21 cellular contexts compared by ENCODE assay signal in the genomic region with DNA sequence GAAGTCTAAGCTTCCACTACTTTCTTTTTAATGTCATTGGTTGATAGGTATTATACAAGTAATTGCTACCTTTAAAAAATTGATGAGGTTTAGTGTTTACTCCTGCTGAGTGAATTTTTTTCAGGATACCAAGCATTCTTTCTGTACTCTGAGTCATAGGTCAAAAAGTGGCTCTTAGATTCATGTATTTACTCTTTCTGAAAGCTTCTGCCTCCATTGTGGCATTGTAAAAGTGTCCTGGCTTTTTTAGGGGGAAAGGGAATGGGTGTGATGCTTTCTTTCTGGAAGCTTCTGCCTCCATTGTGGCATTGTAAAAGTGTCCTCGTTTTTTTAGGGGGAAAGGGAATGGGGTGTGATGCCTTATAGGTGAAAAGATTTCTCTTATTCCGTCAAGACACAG.
A peak's percentile ranks its signal among the peaks of the same experiment; 100 is the strongest.
DNase-seq lines count a peak whose midpoint lies in the region; ATAC-seq, FAIRE-seq and TF ChIP-seq lines count a peak whose summit lies in the region.
"Had no signal": no experiment of that assay in that cellular context is flagged by ENCODE, and none has a peak within 500 bp of the region (broad histone marks: within the 10 kb centered on the region; RNA-seq: fewer than 3 reads in every experiment).

No MANE protein-coding gene starts in this region.

- H3K36me3 Mint-ChIP-seq in astrocyte (ENCODE audit: low read depth, unreplicated experiment) (peaks cover 5% of the 10 kb centered on the region), naive B cell (no peaks in the 10 kb centered on the region)

- no peaks in the 10 kb centered on the region for H4K20me1 ChIP-seq in astrocyte (ENCODE audit: insufficient read depth, low read length)

- intact Hi-C loops in aorta (cut with DNase I) = no loop called here

- ATAC-seq in naive B cell (ENCODE audit: low read depth in 2 of 2) (no peak), GM18505 (IDR thresholded peaks at IDR 0.05; ENCODE audit: unreplicated experiment) (no peak), aorta (ENCODE audit: low FRiP score) (no peak)
- ATAC-seq: body of pancreas, gastroesophageal sphincter, left lobe of liver had no signal

- no peaks in the 10 kb centered on the region for H3K27me3 ChIP-seq in astrocyte (ENCODE audit: insufficient read depth, low read length)
- H3K27me3 ChIP-seq in aorta (ENCODE audit: control insufficient read depth in 1 of 2, insufficient read depth in 2 of 2, low read length in 1 of 2) = no peaks in the 10 kb centered on the region
- H3K27me3 ChIP-seq: body of pancreas, gastroesophageal sphincter had no signal

- no peaks in the 10 kb centered on the region for H3K9me3 ChIP-seq in astrocyte (ENCODE audit: insufficient read depth, low read depth, low read length)
- no peaks in the 10 kb centered on the region for H3K9me3 ChIP-seq in aorta (ENCODE audit: control insufficient read depth, low read length)
- H3K9me3 ChIP-seq: body of pancreas, gastroesophageal sphincter had no signal

- peaks cover 2% of the 10 kb centered on the region for H3K27me3 Mint-ChIP-seq in astrocyte (ENCODE audit: low read depth, unreplicated experiment)
- H3K27me3 Mint-ChIP-seq in naive B cell = no peaks in the 10 kb centered on the region

- H3K27ac ChIP-seq in astrocyte (ENCODE audit: low read depth, low read length) (no peak overlapping the region), aorta (ENCODE audit: low read depth in 1 of 2, low read length in 2 of 2) (no peak overlapping the region)
- H3K27ac ChIP-seq: body of pancreas, gastroesophageal sphincter, SK-N-MC had no signal

- H3K4me1 Mint-ChIP-seq in astrocyte (ENCODE audit: low read depth, unreplicated experiment) (peaks cover 12% of the 10 kb centered on the region), naive B cell (peaks cover 64 to 69% (median 66%) of the 10 kb centered on the region in 3 donors)
- H3K4me1 Mint-ChIP-seq: activated CD4-positive, alpha-beta T cell treated with anti-CD3 and anti-CD28 coated beads, Interleukin-2, amount 10 ng/mL, durations not matched to agents 24 days and 14 days had no signal

- H3K9me3 Mint-ChIP-seq in astrocyte (ENCODE audit: unreplicated experiment) (peaks cover 11% of the 10 kb centered on the region), naive B cell (peaks cover 0 to 11% (median 0%) of the 10 kb centered on the region in 7 donors)
- H3K9me3 Mint-ChIP-seq: activated naive CD4-positive, alpha-beta T cell treated with anti-CD3 and anti-CD28 coated beads for 36 hours had no signal

- no peaks in the 10 kb centered on the region for H3K79me2 ChIP-seq in astrocyte (ENCODE audit: insufficient read depth, low read length)

- H3K27ac Mint-ChIP-seq in astrocyte (ENCODE audit: unreplicated experiment) = no peak overlapping the region
- H3K27ac Mint-ChIP-seq in naive B cell = peak overlapping the region; percentile 74 to 98 (median 90)
- H3K27ac Mint-ChIP-seq: activated CD4-positive, alpha-beta T cell treated with anti-CD3 and anti-CD28 coated beads, Interleukin-2, amount 10 ng/mL, durations not matched to agents 24 days and 14 days; activated naive CD4-positive, alpha-beta T cell treated with anti-CD3 and anti-CD28 coated beads for 36 hours had no signal

- H3K4me3 Mint-ChIP-seq in astrocyte (ENCODE audit: unreplicated experiment) (no peak overlapping the region), naive B cell (peak overlapping the region; percentile 41 to 89 (median 80))
- H3K4me3 Mint-ChIP-seq: activated CD4-positive, alpha-beta T cell treated with anti-CD3 and anti-CD28 coated beads, Interleukin-2, amount 10 ng/mL, durations not matched to agents 24 days and 14 days; activated naive CD4-positive, alpha-beta T cell treated with anti-CD3 and anti-CD28 coated beads for 36 hours had no signal

- no peak for TF ChIP-seq POLR2A in GM18505 (IDR thresholded peaks at IDR 0.05; ENCODE audit: borderline replicate concordance, extremely low read depth, insufficient read depth, insufficient read length)

- 67 to 74% methylated on average over 2 of the region's 2 CpGs for WGBS in aorta, 2 donors

- FAIRE-seq in astrocyte (lab: Jason Lieb, UNC) = no peak

- no peak overlapping the region for H3K9ac ChIP-seq in astrocyte (ENCODE audit: low read length)

- H3K4me1 ChIP-seq in astrocyte (ENCODE audit: insufficient read depth, low read length) = peaks cover 4% of the 10 kb centered on the region
- no peaks in the 10 kb centered on the region for H3K4me1 ChIP-seq in aorta (ENCODE audit: control insufficient read depth in 1 of 2, insufficient read depth in 2 of 2, low read length in 2 of 2)
- H3K4me1 ChIP-seq: body of pancreas, gastroesophageal sphincter had no signal

- no peaks in the 10 kb centered on the region for H3K36me3 ChIP-seq in astrocyte (ENCODE audit: insufficient read depth, low read length)
- H3K36me3 ChIP-seq in aorta (ENCODE audit: control insufficient read depth in 1 of 2, insufficient read depth in 2 of 2, low read length in 1 of 2) = no peaks in the 10 kb centered on the region
- H3K36me3 ChIP-seq: gastroesophageal sphincter had no signal

- H3K4me3 ChIP-seq in astrocyte (ENCODE audit: insufficient read depth, low read depth, low read length) (no peak overlapping the region), aorta (ENCODE audit: low read length in 2 of 2) (no peak overlapping the region)
- H3K4me3 ChIP-seq: body of pancreas, gastroesophageal sphincter, SK-N-MC had no signal

- H3K4me2 ChIP-seq in astrocyte (ENCODE audit: low read length) = peak overlapping the region; percentile 5

- no peak for TF ChIP-seq CTCF in astrocyte (IDR thresholded peaks at IDR 0.05; ENCODE audit: insufficient read depth, low read depth, low read length)

- DNase-seq in EH (ENCODE audit: low read depth) = peak; percentile 43
- peak; percentile 40 for DNase-seq in LHCN-M2 (ENCODE audit: low read depth)
- peak; percentile 46 for DNase-seq in astrocyte (ENCODE audit: low read depth)
- no peak for DNase-seq in naive B cell
- DNase-seq in aorta = no peak
- no peak for DNase-seq in SHP77 (lab: John Stamatoyannopoulos, UW)
- no peak for DNase-seq in T-helper 9 cell
- DNase-seq: activated CD4-positive, alpha-beta T cell treated with anti-CD3 and anti-CD28 coated beads, Interleukin-2, amount 10 ng/mL, durations not matched to agents 24 days and 14 days; activated CD8-positive, alpha-beta memory T cell treated with anti-CD3 and anti-CD28 coated beads, Interleukin-2, amount 50 U/mL, for 48 hours; activated naive CD4-positive, alpha-beta T cell treated with anti-CD3 and anti-CD28 coated beads for 36 hours; body of pancreas; C1 segment of cervical spinal cord; DMS 273 treated with DMSO at 0.1 percent for 48 hours; NCI-H187 treated with DMSO at 0.1 percent for 48 hours; NCI-H510A; stimulated activated CD4-positive, alpha-beta T cell treated with anti-CD3 and anti-CD28 coated beads, Interleukin-4, amount 100 ng/mL, for 1 hour; stimulated activated CD8-positive, alpha-beta memory T cell treated with anti-CD3 and anti-CD28 coated beads, Interleukin-4, amount 100 ng/mL, for 48 hours had no signal

- no peak overlapping the region for H2AFZ ChIP-seq in astrocyte (ENCODE audit: low read depth, low read length)

Comparison
In these comparisons a context has a peak if more than half of its experiments do, and no peak if none do; other contexts are left out.
1. DNase-seq: peak in EH (single experiment), LHCN-M2 (single experiment) and astrocyte (single experiment); none in naive B cell (single experiment), aorta (0 of 2), SHP77 (0 of 2) and T-helper 9 cell (single experiment).